Comparison of ENCODE assay signal across 1 cellular context in genomic region chr12:122887817-122888212, GRCh38.
TF ChIP-seq lines count a peak whose summit lies in the region.

No MANE protein-coding gene starts in this region.

TF ChIP-seq in K562, 482 proteins besides CTCF, POLR2A, EP300 and RAD21 (continued from another document):
- TF ChIP-seq NFE2 (IDR thresholded peaks at IDR 0.05; ENCODE audit: low read depth), result 0 out of 2 replicates have a peak, but pooled peaks have one; percentile 7
TF ChIP-seq in K562: peak in this region for 3.
